8 cellular contexts compared by ENCODE assay signal in the genomic region with DNA sequence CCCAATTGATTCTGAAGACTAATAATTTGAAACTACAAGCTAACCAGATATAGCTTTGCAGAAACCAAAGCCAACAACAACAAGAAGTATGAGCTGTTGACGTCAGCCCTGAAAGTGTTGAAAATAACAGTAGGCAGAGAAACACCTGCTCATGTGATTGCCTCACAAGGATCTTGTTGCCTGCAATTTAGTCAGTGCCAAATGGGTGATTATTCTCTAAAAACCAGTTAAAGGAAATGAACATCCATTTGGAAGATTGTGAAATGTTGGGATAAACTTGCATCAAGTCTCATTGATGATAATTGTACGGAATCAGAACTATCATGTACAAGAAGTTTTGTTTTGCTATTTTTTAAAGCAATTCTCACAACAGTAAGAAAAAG. TPM values are rescaled to one million over a fixed set of nuclear protein-coding genes. Genes with fewer than 3 reads are reported as not detected.
DNase-seq lines count a peak whose midpoint lies in the region; ATAC-seq, FAIRE-seq and TF ChIP-seq lines count a peak whose summit lies in the region.

No MANE protein-coding gene starts in this region.

- FAIRE-seq in RCC 7860 (lab: Jason Lieb, UNC), result no peak

- no peak overlapping the region for H3K4me3 ChIP-seq in epithelial cell of proximal tubule (ENCODE audit: low read depth, low read length)

- TF ChIP-seq CTCF in epithelial cell of proximal tubule (conservative IDR thresholded peaks at IDR 0.05; ENCODE audit: low read depth, low read length), result no peak

- DNase-seq in NCI-H1105 treated with DMSO at 0.1 percent for 48 hours (lab: John Stamatoyannopoulos, UW) (peak; percentile 7), epithelial cell of proximal tubule (ENCODE audit: low read depth) (peak; percentile 58), left lobe of liver (ENCODE audit: low spot score) (no peak), RCC 7860 (ENCODE audit: low spot score) (no peak), NCI-H146 treated with DMSO at 0.1 percent for 48 hours (lab: John Stamatoyannopoulos, UW; ENCODE audit: unreplicated experiment) (no peak), NCI-H82 treated with DMSO at 0.1 percent for 48 hours (lab: John Stamatoyannopoulos, UW; ENCODE audit: unreplicated experiment) (no peak)

- ATAC-seq in GM18520 (IDR thresholded peaks at IDR 0.05; ENCODE audit: unreplicated experiment) (peak; percentile 24), GM21619 (IDR thresholded peaks at IDR 0.05; ENCODE audit: unreplicated experiment) (peak; percentile 38), left lobe of liver (no peak)

RNA-seq across cellular contexts. Expression of a gene that starts 2.8 kb away (rescaled TPM):
- total RNA-seq in epithelial cell of proximal tubule (1.3 and 4.8 TPM in 2 replicates), left lobe of liver (1.1 TPM)

Comparison
In these comparisons a context has a peak if more than half of its experiments do, and no peak if none do; other contexts are left out.
1. DNase-seq: peak in NCI-H1105 treated with DMSO at 0.1 percent for 48 hours (single experiment) and epithelial cell of proximal tubule (single experiment); none in left lobe of liver (single experiment), RCC 7860 (single experiment), NCI-H146 treated with DMSO at 0.1 percent for 48 hours (single experiment) and NCI-H82 treated with DMSO at 0.1 percent for 48 hours (single experiment).